9 cellular contexts compared by ENCODE assay signal in genomic region chr5:158875272-158875679, GRCh38.
A peak's percentile ranks its signal among the peaks of the same experiment; 100 is the strongest.
DNase-seq lines count a peak whose midpoint lies in the region; ATAC-seq and TF ChIP-seq lines count a peak whose summit lies in the region.
"Had no signal": no experiment of that assay in that cellular context is flagged by ENCODE, and none has a peak within 500 bp of the region (broad histone marks: within the 10 kb centered on the region; RNA-seq: fewer than 3 reads in every experiment).

No MANE protein-coding gene starts in this region.

- H3K27ac ChIP-seq in PC-3 (ENCODE audit: low read length) (peak overlapping the region; percentile 68), gastroesophageal sphincter (peak overlapping the region in 3 of 4 donors; percentile 3 to 46 (median 40)), aorta (ENCODE audit: low read depth in 1 of 2, low read length in 2 of 2) (peak overlapping the region in 1 of 2 donors; percentile 87)
- H3K27ac ChIP-seq: epithelial cell of prostate had no signal

- TF ChIP-seq EP300 in gastroesophageal sphincter (IDR thresholded peaks at IDR 0.05): no peak

- peak overlapping the region; percentile 54; the same call in 1 of the 2 replicates for H2AFZ ChIP-seq in PC-3 (ENCODE audit: low read length)

- H3K9me2 ChIP-seq in PC-3 (replicated peaks; ENCODE audit: low read length): no peaks in the 10 kb centered on the region

- peak overlapping the region; percentile 72 for H3K4me2 ChIP-seq in PC-3 (ENCODE audit: low read length)

- ATAC-seq in Right ventricle myocardium superior (ENCODE audit: poor library complexity) (peak; percentile 40), Right ventricle myocardium inferior (no peak), PC-3 (peak; percentile 96), gastroesophageal sphincter (no peak), aorta (ENCODE audit: low FRiP score) (peak; percentile 40)

- H3K79me2 ChIP-seq in PC-3 (ENCODE audit: low read length): no peaks in the 10 kb centered on the region

- DNase-seq in Right ventricle myocardium superior (no peak), Right ventricle myocardium inferior (ENCODE audit: missing footprints) (no peak), PC-3 (peak; percentile 55), aorta (no peak), NCI-H524 treated with DMSO at 0.1 percent for 48 hours (lab: John Stamatoyannopoulos, UW) (no peak), NCI-H2081 (lab: John Stamatoyannopoulos, UW) (no peak), GM10248 (ENCODE audit: extremely low spot score) (no peak)

- TF ChIP-seq CTCF in PC-3 (conservative IDR thresholded peaks at IDR 0.05; ENCODE audit: low read depth, low read length) (no peak), gastroesophageal sphincter (IDR thresholded peaks at IDR 0.05) (no peak), GM10248 (IDR thresholded peaks at IDR 0.05; ENCODE audit: control extremely low read depth, extremely low read depth, low read depth, missing control alignments) (no peak)

- intact Hi-C loops in Right ventricle myocardium superior (cut with DNase I) (no loop called here), Right ventricle myocardium inferior (cut with DNase I) (loop anchor here (5.0 to 10.0 kb wide), 2 partner anchors 98 to 220 kb away; partner anchors contain the start of gene EBF1), PC-3 (cut with micrococcal nuclease) (loop anchor here (1.0 kb wide), 2 partner anchors 43 to 225 kb away; no protein-coding TSS in a partner anchor), aorta (cut with DNase I) (loop anchor here (5.0 to 10.0 kb wide), 5 partner anchors 73 to 460 kb away; no protein-coding TSS in a partner anchor)

- H3K9ac ChIP-seq in PC-3 (ENCODE audit: low read length): 0 out of 2 replicates have a peak overlapping the region, but pooled peaks have one; percentile 10

- no peaks in the 10 kb centered on the region for H3F3A ChIP-seq in PC-3 (ENCODE audit: low read length, unreplicated experiment)

- peak overlapping the region; percentile 42; the same call in 1 of the 2 replicates for H3K4me3 ChIP-seq in PC-3 (ENCODE audit: low read length)
- H3K4me3 ChIP-seq in gastroesophageal sphincter: no peak overlapping the region
- H3K4me3 ChIP-seq in aorta (ENCODE audit: low read length in 2 of 2): peak overlapping the region; percentile 26 to 87

- no peaks in the 10 kb centered on the region for H3K9me3 ChIP-seq in PC-3 (ENCODE audit: low read length)
- no peaks in the 10 kb centered on the region for H3K9me3 ChIP-seq in gastroesophageal sphincter
- H3K9me3 ChIP-seq in aorta (ENCODE audit: control insufficient read depth, low read length): no peaks in the 10 kb centered on the region

- no TSS peak for BruUV-seq in PC-3 (replicated peaks; lab: Mats Ljungman, UMichigan)

- TF ChIP-seq POLR2A in gastroesophageal sphincter (IDR thresholded peaks at IDR 0.05): no peak

- H3K27me3 ChIP-seq in PC-3 (ENCODE audit: low read length) (no peaks in the 10 kb centered on the region), gastroesophageal sphincter (peaks cover 9% of the 10 kb centered on the region), aorta (ENCODE audit: control insufficient read depth in 1 of 2, insufficient read depth in 2 of 2, low read length in 1 of 2) (no peaks in the 10 kb centered on the region)

- WGBS in gastroesophageal sphincter (ENCODE audit: low coverage in 1 of 2), 2 donors: 31% methylated on average over 1 of the region's 1 CpG
- WGBS in aorta, 2 donors: 4 to 15% methylated on average over 1 of the region's 1 CpG

- POLR2A ChIA-PET in PC-3 (lab: Charles Lee; ENCODE audit: unreplicated experiment) (no interaction called here), GM10248 (lab: Yijun Ruan, JAX) (no interaction called here)

- H3K36me3 ChIP-seq in PC-3 (ENCODE audit: low read depth, low read length) (no peaks in the 10 kb centered on the region), gastroesophageal sphincter (no peaks in the 10 kb centered on the region), aorta (ENCODE audit: control insufficient read depth in 1 of 2, insufficient read depth in 2 of 2, low read length in 1 of 2) (no peaks in the 10 kb centered on the region)

- H4K20me1 ChIP-seq in PC-3 (ENCODE audit: low read length): no peaks in the 10 kb centered on the region

- CTCF ChIA-PET in PC-3 (lab: Charles Lee): interaction anchor here (0.6 kb wide), 1 partner anchor 197 kb away, joined by 5 read pairs; no protein-coding TSS in a partner anchor
- CTCF ChIA-PET in GM10248 (lab: Yijun Ruan, JAX): interaction anchor here (0.7 to 2.3 kb wide), 13 partner anchors 9 to 231 kb away, joined by 3 to 7 read pairs (median 4); no protein-coding TSS in a partner anchor

- H3K4me1 ChIP-seq in PC-3 (ENCODE audit: insufficient read depth, low read length): peaks cover 12% of the 10 kb centered on the region
- peaks cover 0 to 21% (median 16%) of the 10 kb centered on the region in 3 donors for H3K4me1 ChIP-seq in gastroesophageal sphincter
- H3K4me1 ChIP-seq in aorta (ENCODE audit: control insufficient read depth in 1 of 2, insufficient read depth in 2 of 2, low read length in 2 of 2): peaks cover 6 to 29% of the 10 kb centered on the region in 2 donors

Comparison
In these comparisons a context has a peak if more than half of its experiments do, and no peak if none do; other contexts are left out.
1. ATAC-seq: peak in Right ventricle myocardium superior (single experiment), PC-3 (single experiment) and aorta (single experiment); none in Right ventricle myocardium inferior (single experiment) and gastroesophageal sphincter (single experiment).
2. H3K4me3 ChIP-seq: peak in PC-3 (single experiment) and aorta (2 of 2); none in gastroesophageal sphincter (0 of 2).